28 cellular contexts compared by ENCODE assay signal in the genomic region with DNA sequence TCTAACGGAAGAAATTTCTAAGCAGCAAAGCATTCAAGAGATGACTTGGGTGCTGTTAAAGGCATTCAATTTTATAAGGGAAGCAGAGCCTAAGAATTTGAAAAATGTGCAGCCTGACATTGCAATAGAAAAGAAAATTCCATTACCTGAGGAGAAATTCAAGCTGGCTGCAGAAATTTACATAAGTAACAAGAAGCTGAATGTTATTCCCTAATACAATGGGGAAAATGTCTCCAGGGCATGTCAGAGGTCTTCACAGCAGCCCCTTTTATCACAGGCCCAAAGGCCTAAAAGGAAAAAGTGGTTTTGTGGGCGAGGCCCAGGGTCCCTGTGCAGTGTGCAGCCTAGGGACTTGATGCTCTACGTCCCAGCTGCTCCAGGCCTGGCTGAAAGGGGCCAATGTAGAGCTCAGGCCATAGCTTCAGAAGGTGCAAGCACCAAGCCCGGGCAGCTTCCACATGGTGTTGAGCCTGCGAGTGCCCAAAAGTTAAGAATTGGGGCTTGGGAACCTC.
"Had no signal": no experiment of that assay in that cellular context is flagged by ENCODE, and none has a peak within 500 bp of the region (broad histone marks: within the 10 kb centered on the region; RNA-seq: fewer than 3 reads in every experiment).

No MANE protein-coding gene starts in this region.

- H3K4me1 ChIP-seq: esophagus squamous epithelium, heart right ventricle, neural progenitor cell, psoas muscle, right lobe of liver, tibial nerve, vagina had no signal

- H3K4me1 Mint-ChIP-seq: immature natural killer cell; memory B cell; mesothelial cell of epicardium; naive thymus-derived CD4-positive, alpha-beta T cell; nephron; stimulated activated naive B cell treated with anti-CD40 and anti-IgM and Interleukin-4, amounts not matched to agents 10 μg/mL and 1 μg/mL and 100 μg/mL, for 72 hours had no signal

- H3K27me3 Mint-ChIP-seq: effector memory CD8-positive, alpha-beta T cell; stimulated activated naive B cell treated with anti-CD40 and anti-IgM and Interleukin-4, amounts not matched to agents 10 μg/mL and 1 μg/mL and 100 μg/mL, for 72 hours had no signal

- H2AFZ ChIP-seq: neural progenitor cell had no signal

- H3K9me3 ChIP-seq: ovary, psoas muscle, right lobe of liver, thoracic aorta, vagina had no signal

- H3K4me3 Mint-ChIP-seq: effector memory CD8-positive, alpha-beta T cell; immature natural killer cell; memory B cell; mesothelial cell of epicardium; naive thymus-derived CD4-positive, alpha-beta T cell; nephron; neural progenitor cell; stimulated activated naive B cell treated with anti-CD40 and anti-IgM and Interleukin-4, amounts not matched to agents 10 μg/mL and 1 μg/mL and 100 μg/mL, for 72 hours; stimulated activated naive CD8-positive, alpha-beta T cell treated with anti-CD3 and anti-CD28 coated beads, Interleukin-15, Interleukin-2, amounts not matched to agents 100 ng/mL and 50 ng/mL, for 24 hours had no signal

- H3K4me2 ChIP-seq: neural progenitor cell had no signal

- H3K27ac ChIP-seq: esophagus squamous epithelium, heart right ventricle, neural progenitor cell, ovary, psoas muscle, right lobe of liver, thoracic aorta, tibial nerve, vagina had no signal

- H3K27ac Mint-ChIP-seq: effector memory CD8-positive, alpha-beta T cell; immature natural killer cell; memory B cell; mesothelial cell of epicardium; naive thymus-derived CD4-positive, alpha-beta T cell; nephron; neural progenitor cell; stimulated activated naive B cell treated with anti-CD40 and anti-IgM and Interleukin-4, amounts not matched to agents 10 μg/mL and 1 μg/mL and 100 μg/mL, for 72 hours; stimulated activated naive CD8-positive, alpha-beta T cell treated with anti-CD3 and anti-CD28 coated beads, Interleukin-15, Interleukin-2, amounts not matched to agents 100 ng/mL and 50 ng/mL, for 24 hours had no signal

- H3K9ac ChIP-seq: neural progenitor cell had no signal

- DNase-seq: cortex of kidney; effector memory CD8-positive, alpha-beta T cell; erythroblast; esophagus squamous epithelium; foreskin melanocyte; glutamatergic neuron; heart right ventricle; hippocampal formation; immature natural killer cell; naive thymus-derived CD4-positive, alpha-beta T cell; nucleus accumbens; ovary; psoas muscle; right lobe of liver; small intestine; stimulated activated CD4-positive, alpha-beta T cell treated with anti-CD3 and anti-CD28 coated beads, Interleukin-15, amount 100 ng/mL, for 24 hours; stimulated activated CD4-positive, alpha-beta T cell treated with anti-CD3 and anti-CD28 coated beads, Interleukin-2, amount 100 ng/mL, for 48 hours; stimulated activated naive B cell treated with anti-CD40 and anti-IgM and Interleukin-4, amounts not matched to agents 10 μg/mL and 1 μg/mL and 100 μg/mL, for 72 hours had no signal

- H3K36me3 Mint-ChIP-seq: immature natural killer cell; memory B cell; mesothelial cell of epicardium; naive thymus-derived CD4-positive, alpha-beta T cell; neural progenitor cell; stimulated activated naive B cell treated with anti-CD40 and anti-IgM and Interleukin-4, amounts not matched to agents 10 μg/mL and 1 μg/mL and 100 μg/mL, for 72 hours had no signal

- H3K9me3 Mint-ChIP-seq: stimulated activated naive B cell treated with anti-CD40 and anti-IgM and Interleukin-4, amounts not matched to agents 10 μg/mL and 1 μg/mL and 100 μg/mL, for 72 hours; stimulated activated naive CD8-positive, alpha-beta T cell treated with anti-CD3 and anti-CD28 coated beads, Interleukin-15, Interleukin-2, amounts not matched to agents 100 ng/mL and 50 ng/mL, for 24 hours had no signal

- H3K4me3 ChIP-seq: esophagus squamous epithelium, heart right ventricle, lung, neural progenitor cell, ovary, psoas muscle, right lobe of liver, thoracic aorta, tibial nerve, vagina had no signal

- H3K27me3 ChIP-seq: esophagus squamous epithelium, heart right ventricle, neural progenitor cell, ovary, right lobe of liver, tibial nerve, vagina had no signal

- H3K36me3 ChIP-seq: esophagus squamous epithelium, heart right ventricle, neural progenitor cell, ovary, right lobe of liver, thoracic aorta, tibial nerve, vagina had no signal

- ATAC-seq: effector memory CD8-positive, alpha-beta T cell; heart right ventricle; left lobe of liver; naive thymus-derived CD4-positive, alpha-beta T cell; psoas muscle; right lobe of liver; stimulated activated naive B cell treated with anti-CD40 and anti-IgM and Interleukin-4, amounts not matched to agents 10 μg/mL and 1 μg/mL and 100 μg/mL, for 72 hours had no signal
